ENCODE assay signal across 12 cellular contexts in the genomic region with DNA sequence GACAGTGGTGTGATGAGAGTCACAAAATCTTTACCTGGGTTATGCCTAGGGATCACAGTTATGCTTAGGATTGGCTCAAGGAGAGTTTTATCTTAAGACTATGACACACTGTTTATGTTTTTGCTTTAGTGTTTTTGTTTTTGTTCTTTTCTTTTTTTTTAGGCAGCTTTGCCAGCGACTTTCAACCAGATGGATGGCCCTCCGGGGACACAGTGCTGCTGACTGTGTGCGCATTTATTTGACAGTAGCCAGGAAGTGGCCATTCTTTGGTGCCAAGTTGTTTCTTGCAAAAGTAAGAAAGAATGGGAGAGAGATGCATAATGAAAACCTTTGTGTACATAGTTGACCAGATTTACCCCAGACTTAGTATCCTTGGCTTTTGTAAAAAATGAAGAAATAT. TPM values are rescaled to one million over a fixed set of nuclear protein-coding genes. Genes with fewer than 3 reads are reported as not detected.
DNase-seq lines count a peak whose midpoint lies in the region; ATAC-seq and TF ChIP-seq lines count a peak whose summit lies in the region.
"Had no signal": no experiment of that assay in that cellular context is flagged by ENCODE, and none has a peak within 500 bp of the region (broad histone marks: within the 10 kb centered on the region; RNA-seq: fewer than 3 reads in every experiment).

No MANE protein-coding gene starts in this region.

- in situ Hi-C loops in SK-MEL-5 (cut with HindIII; ENCODE audit: low pct_unique_long_range_greater_than_20kb, low sequenced_read_pairs), result no loop called here

- peaks cover 23% of the 10 kb centered on the region for H3K4me1 ChIP-seq in foreskin keratinocyte
- H3K4me1 ChIP-seq: BLaER1 treated with 17β-estradiol and CSF1 and Interleukin-3, amounts not matched to agents 10 nM and 100 nM had no signal

- DNase-seq in EL (peak; percentile 53), SK-MEL-5 (ENCODE audit: low read depth, low spot score) (peak; percentile 85), foreskin keratinocyte (no peak), sciatic nerve (ENCODE audit: low spot score) (peak; percentile 69), superior temporal gyrus (ENCODE audit: extremely low spot score) (no peak)
- DNase-seq: immature natural killer cell, natural killer cell had no signal

- ATAC-seq in foreskin keratinocyte, result no peak
- ATAC-seq in sciatic nerve, result peak; percentile 88
- no peak for ATAC-seq in GM19035 (IDR thresholded peaks at IDR 0.05; ENCODE audit: unreplicated experiment)
- ATAC-seq in GM19397 (IDR thresholded peaks at IDR 0.05; ENCODE audit: unreplicated experiment), result no peak
- no peak for ATAC-seq in GM18867 (IDR thresholded peaks at IDR 0.05; ENCODE audit: unreplicated experiment)
- ATAC-seq: natural killer cell had no signal

- no peaks in the 10 kb centered on the region for H3K27me3 ChIP-seq in foreskin keratinocyte
- H3K27me3 ChIP-seq: BLaER1 treated with 17β-estradiol and CSF1 and Interleukin-3, amounts not matched to agents 10 nM and 100 nM; cardiac muscle cell had no signal

- no peak for TF ChIP-seq CTCF in foreskin keratinocyte (conservative IDR thresholded peaks at IDR 0.05)

- H3K27ac ChIP-seq in foreskin keratinocyte, result peak overlapping the region; percentile 81
- H3K27ac ChIP-seq: BLaER1 treated with 17β-estradiol and CSF1 and Interleukin-3, amounts not matched to agents 10 nM and 100 nM; cardiac muscle cell had no signal

- intact Hi-C loops in sciatic nerve (cut with DNase I), result no loop called here

RNA-seq across cellular contexts. Expression of a gene that starts 15.1 kb away (rescaled TPM):
- 61.7 and 75.9 TPM in 2 replicates for total RNA-seq in SK-MEL-5 (2014; rRNA removed; shearing (Covaris generic))
- polyA plus RNA-seq in SK-MEL-5 (2015; cell fraction: cytosol; rRNA removed), result 31.1 and 39.6 TPM in 2 replicates
- polyA plus RNA-seq in SK-MEL-5 (2015; cell fraction: nucleus; rRNA removed), result 68.5 and 72.8 TPM in 2 replicates
- total RNA-seq in foreskin keratinocyte (13.9 and 14.0 TPM in 2 replicates), sciatic nerve (28.3 TPM)
- 11.2 and 13.0 TPM in 2 replicates for polyA plus RNA-seq in foreskin keratinocyte

Comparison
In these comparisons a context has a peak if more than half of its experiments do, and no peak if none do; other contexts are left out.
1. DNase-seq: peak in EL (single experiment), SK-MEL-5 (single experiment) and sciatic nerve (single experiment); none in foreskin keratinocyte (0 of 2) and superior temporal gyrus (single experiment).